19 cellular contexts compared by ENCODE assay signal in genomic region chr3:20197775-20198174, GRCh38. TPM values are rescaled to one million over a fixed set of nuclear protein-coding genes. Genes with fewer than 3 reads are reported as not detected.
DNase-seq lines count a peak whose midpoint lies in the region; ATAC-seq, FAIRE-seq and TF ChIP-seq lines count a peak whose summit lies in the region.
"Had no signal": no experiment of that assay in that cellular context is flagged by ENCODE, and none has a peak within 500 bp of the region (broad histone marks: within the 10 kb centered on the region; RNA-seq: fewer than 3 reads in every experiment).

No MANE protein-coding gene starts in this region.

- TF ChIP-seq POLR2A in upper lobe of left lung (IDR thresholded peaks at IDR 0.05) = no peak

- H3K4me3 ChIP-seq in bronchial epithelial cell (ENCODE audit: low read depth, low read length) (no peak overlapping the region), upper lobe of left lung (no peak overlapping the region)
- H3K4me3 ChIP-seq: HAP-1 had no signal

- H3K4me1 ChIP-seq in upper lobe of left lung = no peaks in the 10 kb centered on the region

- no peak overlapping the region for H3K27ac ChIP-seq in upper lobe of left lung
- H3K27ac ChIP-seq: HL-60 had no signal

- no peaks in the 10 kb centered on the region for H3K4me1 Mint-ChIP-seq in progenitor cell of endocrine pancreas (ENCODE audit: low read depth)

- no peak overlapping the region for H3K4me3 Mint-ChIP-seq in progenitor cell of endocrine pancreas (ENCODE audit: low read depth)

- no peaks in the 10 kb centered on the region for H3K36me3 ChIP-seq in bronchial epithelial cell (ENCODE audit: control insufficient read depth, insufficient read depth, low read length)
- no peaks in the 10 kb centered on the region for H3K36me3 ChIP-seq in upper lobe of left lung
- H3K36me3 ChIP-seq: HAP-1 had no signal

- no peak for TF ChIP-seq EP300 in upper lobe of left lung (IDR thresholded peaks at IDR 0.05)

- FAIRE-seq in bronchial epithelial cell (lab: Jason Lieb, UNC) = peak; percentile 43
- FAIRE-seq: RCC 7860 had no signal

- H3K9me3 Mint-ChIP-seq in progenitor cell of endocrine pancreas (ENCODE audit: low read depth) = no peaks in the 10 kb centered on the region
- H3K9me3 Mint-ChIP-seq: CD4-positive, CD25-positive, alpha-beta regulatory T cell had no signal

- TF ChIP-seq CTCF in bronchial epithelial cell (IDR thresholded peaks at IDR 0.05; ENCODE audit: insufficient read depth, low read length, severe bottlenecking) = no peak
- no peak for TF ChIP-seq CTCF in upper lobe of left lung (IDR thresholded peaks at IDR 0.05)
- TF ChIP-seq CTCF in progenitor cell of endocrine pancreas (IDR thresholded peaks at IDR 0.05; ENCODE audit: unreplicated experiment) = no peak

- no peaks in the 10 kb centered on the region for H3K9me3 ChIP-seq in upper lobe of left lung
- H3K9me3 ChIP-seq: HAP-1 had no signal

- DNase-seq in Daoy (ENCODE audit: low read depth) (peak; percentile 2), LoVo (ENCODE audit: low spot score) (peak; percentile 82), bronchial epithelial cell (ENCODE audit: low read depth) (peak; percentile 80), kidney tubule cell (ENCODE audit: low spot score) (peak; percentile 74), upper lobe of left lung (no peak), progenitor cell of endocrine pancreas (ENCODE audit: low spot score, unreplicated experiment) (no peak)
- DNase-seq in activated CD4-positive, alpha-beta T cell treated with anti-CD3 and anti-CD28 coated beads, Interleukin-2, amount 50 U/mL, for 1 hour = no peak
- DNase-seq: ACHN; CD4-positive, CD25-positive, alpha-beta regulatory T cell; KBM-7; MM.1S; NCI-H1105; NCI-H187; NCI-H446; SIG-M5 had no signal

- H3K27me3 ChIP-seq in bronchial epithelial cell (ENCODE audit: control insufficient read depth, insufficient read depth, low read length) (no peaks in the 10 kb centered on the region), upper lobe of left lung (no peaks in the 10 kb centered on the region)

- H3K27ac Mint-ChIP-seq in progenitor cell of endocrine pancreas = no peak overlapping the region

- ATAC-seq in upper lobe of left lung (ENCODE audit: low FRiP score in 2 of 2) (no peak), HG02571 (IDR thresholded peaks at IDR 0.05; ENCODE audit: unreplicated experiment) (no peak)

- H3K36me3 Mint-ChIP-seq in progenitor cell of endocrine pancreas (ENCODE audit: insufficient read depth) = no peaks in the 10 kb centered on the region

- 89 to 93% methylated on average over 3 of the region's 3 CpGs for WGBS in upper lobe of left lung, 2 donors

- H3K27me3 Mint-ChIP-seq in progenitor cell of endocrine pancreas = no peaks in the 10 kb centered on the region
- H3K27me3 Mint-ChIP-seq: CD4-positive, CD25-positive, alpha-beta regulatory T cell had no signal

RNA-seq across cellular contexts. Expression of gene SGO1, which starts 11.8 kb away (rescaled TPM):
- total RNA-seq in Daoy (2014; rRNA removed; shearing (Covaris generic)) = 13.3 and 14.6 TPM in 2 replicates
- total RNA-seq in bronchial epithelial cell = under 0.01 and 0.26 TPM in 2 replicates
- total RNA-seq in upper lobe of left lung = under 1 TPM in 4 of 6 donors, not detected in 2; 0.49 to 0.91 (median 0.59) TPM
- 14.8 and 15.1 TPM in 2 replicates for total RNA-seq in progenitor cell of endocrine pancreas

Comparison
In these comparisons a context has a peak if more than half of its experiments do, and no peak if none do; other contexts are left out.
1. DNase-seq: peak in Daoy (single experiment), LoVo (single experiment), bronchial epithelial cell (single experiment) and kidney tubule cell (single experiment); none in upper lobe of left lung (0 of 2), activated CD4-positive, alpha-beta T cell treated with anti-CD3 and anti-CD28 coated beads, Interleukin-2, amount 50 U/mL, for 1 hour (single experiment) and progenitor cell of endocrine pancreas (single experiment).